19 cellular contexts compared by ENCODE assay signal in the genomic region with DNA sequence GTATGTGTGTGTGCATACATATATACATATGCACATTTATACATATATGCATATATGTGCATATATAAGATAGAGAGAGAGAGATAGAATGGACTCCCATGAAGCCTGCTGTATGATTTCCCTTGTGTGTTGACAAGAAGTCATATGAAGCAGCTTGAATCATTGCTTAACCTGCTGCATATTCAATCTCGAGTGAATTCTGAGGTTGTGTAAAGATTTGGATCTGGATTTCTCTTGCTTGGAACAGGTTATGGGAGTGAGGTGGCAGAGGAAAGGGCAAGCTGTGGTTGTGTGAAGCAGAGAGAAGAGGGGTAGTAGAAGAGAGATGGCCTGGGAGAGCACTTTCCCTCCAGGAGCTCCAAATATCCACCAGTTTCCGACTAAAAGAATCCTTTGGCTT.
DNase-seq lines count a peak whose midpoint lies in the region; ATAC-seq, FAIRE-seq and TF ChIP-seq lines count a peak whose summit lies in the region.
"Had no signal": no experiment of that assay in that cellular context is flagged by ENCODE, and none has a peak within 500 bp of the region (broad histone marks: within the 10 kb centered on the region; RNA-seq: fewer than 3 reads in every experiment).

No MANE protein-coding gene starts in this region.

- H3K27ac ChIP-seq in pancreas (peak overlapping the region in 2 of 4 donors; percentile 11 to 53), upper lobe of right lung (no peak overlapping the region)
- H3K27ac ChIP-seq: BLaER1, GM23248 had no signal

- peak; percentile 25 for DNase-seq in DMS53 (lab: John Stamatoyannopoulos, UW)
- no peak for DNase-seq in DMS53 treated with DMSO at 0.1 percent for 48 hours (lab: John Stamatoyannopoulos, UW; ENCODE audit: unreplicated experiment)
- DNase-seq in left lobe of liver (ENCODE audit: low spot score) = no peak
- no peak for DNase-seq in pancreas
- no peak for DNase-seq in upper lobe of right lung
- DNase-seq in natural killer cell treated with Interleukin-12 subunit alpha and Interleukin-12 subunit beta and Interleukin-15 and Interleukin-18, amount 100 ng/mL, for 72 hours (ENCODE audit: low spot score) = no peak
- DNase-seq: 8988T, AML-193, Calu3, DND-41, GDM1, GM23248 had no signal

- ATAC-seq in left lobe of liver (peak; percentile 4), pancreas (peak in 3 of 4 donors; percentile 7 to 12 (median 10)), upper lobe of right lung (peak; percentile 29), HG03097 (IDR thresholded peaks at IDR 0.05; ENCODE audit: low FRiP score, unreplicated experiment) (no peak), GM18867 (IDR thresholded peaks at IDR 0.05; ENCODE audit: unreplicated experiment) (no peak)
- no peak for ATAC-seq in natural killer cell treated with Interleukin-12 subunit alpha and Interleukin-12 subunit beta and Interleukin-15 and Interleukin-18, amount 100 ng/mL, for 72 hours
- ATAC-seq: HCT116 had no signal

- H3K4me1 ChIP-seq in pancreas (peaks cover 30 to 52% (median 51%) of the 10 kb centered on the region in 3 donors), upper lobe of right lung (no peaks in the 10 kb centered on the region)
- H3K4me1 ChIP-seq: BLaER1 had no signal

- WGBS in pancreas, 2 donors = 61 to 65% methylated on average over 2 of the region's 2 CpGs

- no peak for FAIRE-seq in pancreas (lab: Jason Lieb, UNC)
- FAIRE-seq: GM12892, GM19239, H54 had no signal

- peaks cover 2% of the 10 kb centered on the region for H3K9me3 Mint-ChIP-seq in natural killer cell treated with Interleukin-12 subunit alpha and Interleukin-12 subunit beta and Interleukin-15 and Interleukin-18, amount 100 ng/mL, for 72 hours

- no peaks in the 10 kb centered on the region for H3K4me1 Mint-ChIP-seq in natural killer cell treated with Interleukin-12 subunit alpha and Interleukin-12 subunit beta and Interleukin-15 and Interleukin-18, amount 100 ng/mL, for 72 hours (ENCODE audit: low read depth in 2 of 2)

- no peaks in the 10 kb centered on the region for H3K36me3 Mint-ChIP-seq in natural killer cell treated with Interleukin-12 subunit alpha and Interleukin-12 subunit beta and Interleukin-15 and Interleukin-18, amount 100 ng/mL, for 72 hours

- intact Hi-C loops in pancreas (cut with DNase I) = no loop called here
- intact Hi-C loops in upper lobe of right lung (cut with DNase I) = no loop called here

- TF ChIP-seq CTCF in pancreas (IDR thresholded peaks at IDR 0.05) (no peak), upper lobe of right lung (IDR thresholded peaks at IDR 0.05) (no peak)

- no peaks in the 10 kb centered on the region for H3K27me3 ChIP-seq in pancreas
- no peaks in the 10 kb centered on the region for H3K27me3 ChIP-seq in upper lobe of right lung
- H3K27me3 ChIP-seq: BLaER1 had no signal

- H3K27me3 Mint-ChIP-seq in natural killer cell treated with Interleukin-12 subunit alpha and Interleukin-12 subunit beta and Interleukin-15 and Interleukin-18, amount 100 ng/mL, for 72 hours = no peaks in the 10 kb centered on the region

- no peaks in the 10 kb centered on the region for H3K9me3 ChIP-seq in pancreas
- no peaks in the 10 kb centered on the region for H3K9me3 ChIP-seq in upper lobe of right lung
- H3K9me3 ChIP-seq: BLaER1 had no signal

- H3K4me3 ChIP-seq in pancreas = no peak overlapping the region
- H3K4me3 ChIP-seq in upper lobe of right lung = no peak overlapping the region
- H3K4me3 ChIP-seq: BLaER1, GM23248 had no signal

- no peak overlapping the region for H3K27ac Mint-ChIP-seq in natural killer cell treated with Interleukin-12 subunit alpha and Interleukin-12 subunit beta and Interleukin-15 and Interleukin-18, amount 100 ng/mL, for 72 hours

- no peak overlapping the region for H3K4me3 Mint-ChIP-seq in natural killer cell treated with Interleukin-12 subunit alpha and Interleukin-12 subunit beta and Interleukin-15 and Interleukin-18, amount 100 ng/mL, for 72 hours

- H3K36me3 ChIP-seq in pancreas = no peaks in the 10 kb centered on the region
- no peaks in the 10 kb centered on the region for H3K36me3 ChIP-seq in upper lobe of right lung
- H3K36me3 ChIP-seq: BLaER1 had no signal

Comparison
In these comparisons a context has a peak if more than half of its experiments do, and no peak if none do; other contexts are left out.
1. ATAC-seq: peak in left lobe of liver (single experiment), pancreas (3 of 4) and upper lobe of right lung (single experiment); none in HG03097 (single experiment), natural killer cell treated with Interleukin-12 subunit alpha and Interleukin-12 subunit beta and Interleukin-15 and Interleukin-18, amount 100 ng/mL, for 72 hours (0 of 2) and GM18867 (single experiment).